ENCODE assay signal across 18 cellular contexts in genomic region chr12:79766705-79767464, GRCh38.
DNase-seq lines count a peak whose midpoint lies in the region; ATAC-seq and TF ChIP-seq lines count a peak whose summit lies in the region.
"Had no signal": no experiment of that assay in that cellular context is flagged by ENCODE, and none has a peak within 500 bp of the region (broad histone marks: within the 10 kb centered on the region; RNA-seq: fewer than 3 reads in every experiment).

No MANE protein-coding gene starts in this region.

- H3K27me3 ChIP-seq in brain microvascular endothelial cell (replicated peaks) = no peaks in the 10 kb centered on the region
- H3K27me3 ChIP-seq: BLaER1 treated with 17β-estradiol and CSF1 and Interleukin-3, amounts not matched to agents 10 nM and 100 nM; SJSA1 had no signal

- in situ Hi-C loops in brain microvascular endothelial cell (cut with HindIII; ENCODE audit: low pct_ligation_motif_present, low sequenced_read_pairs) = no loop called here

- H3K36me3 ChIP-seq in brain microvascular endothelial cell (replicated peaks) = no peaks in the 10 kb centered on the region

- H3K27ac ChIP-seq in brain microvascular endothelial cell = no peak overlapping the region
- H3K27ac ChIP-seq: BLaER1 treated with 17β-estradiol and CSF1 and Interleukin-3, amounts not matched to agents 10 nM and 100 nM; KMS-11; SJSA1 had no signal

- no peak for ATAC-seq in GM21423 (IDR thresholded peaks at IDR 0.05; ENCODE audit: unreplicated experiment)
- ATAC-seq: PC-3 had no signal

- TF ChIP-seq CTCF in brain microvascular endothelial cell (IDR thresholded peaks at IDR 0.05; ENCODE audit: low read depth, low read length, missing control alignments) = no peak

- peak; percentile 20 for DNase-seq in AG08395 (ENCODE audit: low spot score)
- DNase-seq in NCI-H226 = peak; percentile 57
- peak; percentile 22 for DNase-seq in brain microvascular endothelial cell
- DNase-seq in iris pigment epithelial cell (ENCODE audit: low read depth) = peak; percentile 33
- DNase-seq in stimulated activated CD8-positive, alpha-beta memory T cell treated with anti-CD3 and anti-CD28 coated beads, Interleukin-4, amount 100 ng/mL, for 48 hours = no peak
- no peak for DNase-seq in stimulated activated naive CD4-positive, alpha-beta T cell treated with Interleukin-2 at 50 U/mL for 16 hours (lab: John Stamatoyannopoulos, UW)
- no peak for DNase-seq in GM19240 (ENCODE audit: insufficient read length, low spot score)
- DNase-seq: DND-41, GDM1, NCI-H1436, NCI-H2029, NCI-H2171 treated with DMSO at 0.1 percent for 48 hours, NCI-H748 treated with DMSO at 0.1 percent for 48 hours, PC-3 had no signal

- H3K4me3 ChIP-seq in brain microvascular endothelial cell (ENCODE audit: low read depth, low read length) = no peak overlapping the region
- H3K4me3 ChIP-seq: BLaER1 treated with 17β-estradiol and CSF1 and Interleukin-3, amounts not matched to agents 10 nM and 100 nM; SJSA1 had no signal

Comparison
In these comparisons a context has a peak if more than half of its experiments do, and no peak if none do; other contexts are left out.
1. DNase-seq: peak in AG08395 (single experiment), NCI-H226 (single experiment), brain microvascular endothelial cell (single experiment) and iris pigment epithelial cell (single experiment); none in stimulated activated CD8-positive, alpha-beta memory T cell treated with anti-CD3 and anti-CD28 coated beads, Interleukin-4, amount 100 ng/mL, for 48 hours (single experiment), stimulated activated naive CD4-positive, alpha-beta T cell treated with Interleukin-2 at 50 U/mL for 16 hours (single experiment) and GM19240 (single experiment).